8 cellular contexts compared by ENCODE assay signal in the genomic region with DNA sequence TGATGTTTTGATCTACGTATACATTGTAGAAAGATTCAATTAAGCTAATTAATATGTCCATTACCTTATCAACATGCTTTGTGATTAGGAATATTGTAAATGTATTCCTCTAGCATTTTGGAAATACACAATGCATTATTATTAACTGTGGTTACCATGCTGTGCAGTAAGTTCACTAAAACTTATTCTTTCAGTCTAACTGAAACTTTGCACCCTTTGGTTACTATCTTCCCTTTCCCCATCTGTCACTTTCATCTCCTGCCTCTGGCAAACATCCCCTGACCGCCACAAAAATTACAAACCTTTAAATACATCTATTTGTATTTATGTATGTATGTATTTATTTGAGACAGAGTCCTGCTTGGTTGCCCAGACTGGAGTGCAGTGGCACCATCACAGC.
"Had no signal": no experiment of that assay in that cellular context is flagged by ENCODE, and none has a peak within 500 bp of the region (broad histone marks: within the 10 kb centered on the region; RNA-seq: fewer than 3 reads in every experiment).

No MANE protein-coding gene starts in this region.

- H3K27me3 Mint-ChIP-seq: IgD-negative memory B cell had no signal

- H3K4me3 Mint-ChIP-seq: IgD-negative memory B cell had no signal

- H3K27ac Mint-ChIP-seq: IgD-negative memory B cell had no signal

- H3K36me3 Mint-ChIP-seq: IgD-negative memory B cell had no signal

- FAIRE-seq: HepG2, K562 had no signal

- ATAC-seq: HepG2, K562 had no signal

- H3K27ac ChIP-seq: HL-60, KMS-11 had no signal

- H3K4me2 ChIP-seq: KMS-11 had no signal

- H3K4me3 ChIP-seq: K562 had no signal

- H3K9me3 Mint-ChIP-seq: IgD-negative memory B cell had no signal

- DNase-seq: IMR-90, KBM-7, KG1 had no signal

- H3K4me1 Mint-ChIP-seq: IgD-negative memory B cell had no signal

- H3K9ac ChIP-seq: KMS-11 had no signal
